In the genomic region with DNA sequence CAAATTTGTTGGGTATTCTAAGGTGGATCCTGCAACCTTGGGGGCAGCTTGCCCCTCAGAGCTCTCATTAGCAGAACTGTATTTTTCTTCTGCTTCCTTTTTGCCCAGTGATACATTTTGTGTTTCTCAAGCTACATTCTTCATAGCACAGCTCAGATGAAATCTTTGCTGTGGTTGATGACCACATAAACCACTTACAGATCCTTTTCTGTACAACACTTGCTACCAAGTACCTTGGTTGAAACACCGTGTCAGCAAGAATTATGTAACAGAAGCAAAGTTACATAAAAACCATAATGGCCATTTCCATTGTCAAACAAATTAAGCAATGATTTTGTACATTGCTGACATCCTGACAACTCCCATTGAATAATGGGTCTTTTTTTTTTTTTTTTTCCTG, we compare ENCODE assay signal across 12 cellular contexts. TPM values are rescaled to one million over a fixed set of nuclear protein-coding genes. Genes with fewer than 3 reads are reported as not detected.
DNase-seq lines count a peak whose midpoint lies in the region; ATAC-seq and TF ChIP-seq lines count a peak whose summit lies in the region.
"Had no signal": no experiment of that assay in that cellular context is flagged by ENCODE, and none has a peak within 500 bp of the region (broad histone marks: within the 10 kb centered on the region; RNA-seq: fewer than 3 reads in every experiment).

No MANE protein-coding gene starts in this region.

- peaks cover 13% of the 10 kb centered on the region for H3K4me1 Mint-ChIP-seq in activated T-cell treated with anti-CD3 and anti-CD28 coated beads, Interleukin-2, amount 50 U/mL, for 72 hours (ENCODE audit: low read depth)

- H3K4me1 ChIP-seq in upper lobe of right lung (peaks cover 4% of the 10 kb centered on the region), vagina (peaks cover 3% of the 10 kb centered on the region)

- H3K36me3 Mint-ChIP-seq in activated T-cell treated with anti-CD3 and anti-CD28 coated beads, Interleukin-2, amount 50 U/mL, for 72 hours (ENCODE audit: insufficient read depth in 2 of 2): no peaks in the 10 kb centered on the region

- DNase-seq in activated T-cell treated with anti-CD3 and anti-CD28 coated beads, Interleukin-2, amount 50 U/mL, for 72 hours: no peak
- DNase-seq in activated T-cell treated with anti-CD3 and anti-CD28 coated beads for 4 hours: no peak
- peak; percentile 77 for DNase-seq in amniotic epithelial cell (ENCODE audit: low read depth)
- no peak for DNase-seq in upper lobe of right lung
- DNase-seq in vagina (ENCODE audit: extremely low spot score in 2 of 2): no peak
- DNase-seq in DMS53 treated with DMSO at 0.1 percent for 48 hours (lab: John Stamatoyannopoulos, UW; ENCODE audit: unreplicated experiment): no peak
- DNase-seq: SHP77 treated with DMSO at 0.1 percent for 48 hours had no signal

- H3K27ac ChIP-seq in upper lobe of right lung (no peak overlapping the region), vagina (no peak overlapping the region)

- no peak overlapping the region for H3K27ac Mint-ChIP-seq in activated T-cell treated with anti-CD3 and anti-CD28 coated beads, Interleukin-2, amount 50 U/mL, for 72 hours
- H3K27ac Mint-ChIP-seq: activated T-helper 1 cell treated with anti-CD3 and anti-CD28 coated beads, Interleukin-12 subunit alpha, Interleukin-12 subunit beta, Interleukin-2, Interleukin-4 antibody, amounts not matched to agents 30 ng/mL and 10 ng/mL and 1 ng/mL, durations not matched to agents 14 hours and 24 hours and 36 hours; IgD-negative memory B cell had no signal

- TF ChIP-seq CTCF in upper lobe of right lung (IDR thresholded peaks at IDR 0.05): no peak
- no peak for TF ChIP-seq CTCF in vagina (IDR thresholded peaks at IDR 0.05)

- H3K4me3 ChIP-seq in upper lobe of right lung: no peak overlapping the region
- no peak overlapping the region for H3K4me3 ChIP-seq in vagina

- no peak overlapping the region for H3K4me3 Mint-ChIP-seq in activated T-cell treated with anti-CD3 and anti-CD28 coated beads, Interleukin-2, amount 50 U/mL, for 72 hours
- H3K4me3 Mint-ChIP-seq: activated T-helper 1 cell treated with anti-CD3 and anti-CD28 coated beads, Interleukin-12 subunit alpha, Interleukin-12 subunit beta, Interleukin-2, Interleukin-4 antibody, amounts not matched to agents 30 ng/mL and 10 ng/mL and 1 ng/mL, durations not matched to agents 14 hours and 24 hours and 36 hours had no signal

- H3K36me3 ChIP-seq in upper lobe of right lung (no peaks in the 10 kb centered on the region), vagina (no peaks in the 10 kb centered on the region)

- H3K27me3 ChIP-seq in upper lobe of right lung (no peaks in the 10 kb centered on the region), vagina (no peaks in the 10 kb centered on the region)

- peak; percentile 55 to 62 for ATAC-seq in activated T-cell treated with anti-CD3 and anti-CD28 coated beads, Interleukin-2, amount 50 U/mL, for 72 hours (replicated peaks in 1 of 2)
- peak; percentile 71 for ATAC-seq in HG03469 (IDR thresholded peaks at IDR 0.05; ENCODE audit: unreplicated experiment)
- ATAC-seq in upper lobe of right lung: peak; percentile 90
- ATAC-seq in GM19324 (IDR thresholded peaks at IDR 0.05; ENCODE audit: low FRiP score, unreplicated experiment): no peak
- ATAC-seq: esophagus mucosa had no signal

- intact Hi-C loops in upper lobe of right lung (cut with DNase I): no loop called here
- intact Hi-C loops in vagina (cut with DNase I): no loop called here

- peaks cover 16% of the 10 kb centered on the region for H3K27me3 Mint-ChIP-seq in activated T-cell treated with anti-CD3 and anti-CD28 coated beads, Interleukin-2, amount 50 U/mL, for 72 hours (ENCODE audit: low read depth)
- H3K27me3 Mint-ChIP-seq: IgD-negative memory B cell had no signal

- H3K9me3 ChIP-seq in upper lobe of right lung (no peaks in the 10 kb centered on the region), vagina (no peaks in the 10 kb centered on the region)

- no peak for TF ChIP-seq POLR2A in vagina (IDR thresholded peaks at IDR 0.05)

- H3K9me3 Mint-ChIP-seq in activated T-cell treated with anti-CD3 and anti-CD28 coated beads, Interleukin-2, amount 50 U/mL, for 72 hours: no peaks in the 10 kb centered on the region
- H3K9me3 Mint-ChIP-seq: activated T-helper 1 cell treated with anti-CD3 and anti-CD28 coated beads, Interleukin-12 subunit alpha, Interleukin-12 subunit beta, Interleukin-2, Interleukin-4 antibody, amounts not matched to agents 30 ng/mL and 10 ng/mL and 1 ng/mL, durations not matched to agents 14 hours and 24 hours and 36 hours; IgD-negative memory B cell had no signal

RNA-seq across cellular contexts. Expression of gene PLBD1, which starts 9.7 kb away (rescaled TPM):
- total RNA-seq in activated T-cell treated with anti-CD3 and anti-CD28 coated beads, Interleukin-2, amount 50 U/mL, for 72 hours: not detected
- total RNA-seq in upper lobe of right lung (49.3 TPM), vagina (29.0 TPM)
- total RNA-seq: activated T-helper 1 cell treated with anti-CD3 and anti-CD28 coated beads, Interleukin-12 subunit alpha, Interleukin-12 subunit beta, Interleukin-2, Interleukin-4 antibody, amounts not matched to agents 30 ng/mL and 10 ng/mL and 1 ng/mL, durations not matched to agents 14 hours and 24 hours and 36 hours had no signal

Comparison
In these comparisons a context has a peak if more than half of its experiments do, and no peak if none do; other contexts are left out.
1. RNA of gene PLBD1, which starts 9.7 kb away (total RNA-seq): 49.3 TPM in upper lobe of right lung (single experiment) and 29.0 TPM in vagina (single experiment); not detected in activated T-cell treated with anti-CD3 and anti-CD28 coated beads, Interleukin-2, amount 50 U/mL, for 72 hours; every median in the first group is over 10 times any median in the second.